ENCODE assay signal across 8 cellular contexts in genomic region chr2:232365621-232366321, GRCh38. TPM values are rescaled to one million over a fixed set of nuclear protein-coding genes. Genes with fewer than 3 reads are reported as not detected.
DNase-seq lines count a peak whose midpoint lies in the region; ATAC-seq, FAIRE-seq and TF ChIP-seq lines count a peak whose summit lies in the region.

No MANE protein-coding gene starts in this region.

- H3K4me1 ChIP-seq in Peyer's patch (no peaks in the 10 kb centered on the region), fibroblast of lung (ENCODE audit: control insufficient read depth, extremely low read depth, insufficient read depth, low read length) (no peaks in the 10 kb centered on the region), sigmoid colon (peaks cover 0 to 6% (median 0%) of the 10 kb centered on the region in 4 donors)

- H3K36me3 ChIP-seq in Peyer's patch (no peaks in the 10 kb centered on the region), fibroblast of lung (ENCODE audit: control insufficient read depth, insufficient read depth, low read length) (no peaks in the 10 kb centered on the region), sigmoid colon (no peaks in the 10 kb centered on the region)

- no peak overlapping the region for H3K4me2 ChIP-seq in fibroblast of lung (ENCODE audit: extremely low read depth, insufficient read depth, low read length)

- H3K27me3 ChIP-seq in Peyer's patch: no peaks in the 10 kb centered on the region
- H3K27me3 ChIP-seq in fibroblast of lung (ENCODE audit: control insufficient read depth, insufficient read depth, low read length): no peaks in the 10 kb centered on the region
- H3K27me3 ChIP-seq in sigmoid colon: peaks cover 0 to 4% (median 0%) of the 10 kb centered on the region in 3 donors

- no peaks in the 10 kb centered on the region for H3K79me2 ChIP-seq in fibroblast of lung (ENCODE audit: control insufficient read depth, insufficient read depth, low read length)

- TF ChIP-seq POLR2A in GM12891 (IDR thresholded peaks at IDR 0.05; ENCODE audit: low read depth, low read length): no peak
- TF ChIP-seq POLR2A in Peyer's patch (IDR thresholded peaks at IDR 0.05): no peak
- TF ChIP-seq POLR2A in sigmoid colon (IDR thresholded peaks at IDR 0.05): no peak

- peak in 4 of 6 experiments; percentile 7 to 54 (median 48) for TF ChIP-seq CTCF in Peyer's patch (IDR thresholded peaks at IDR 0.05)
- peak; percentile 15 to 46 for TF ChIP-seq CTCF in fibroblast of lung (conservative IDR thresholded peaks at IDR 0.05 in 1 of 2, IDR thresholded peaks at IDR 0.05 in 1 of 2; ENCODE audit: low read depth in 1 of 2, low read length in 2 of 2)
- TF ChIP-seq CTCF in sigmoid colon (IDR thresholded peaks at IDR 0.05): no peak

- TF ChIP-seq EP300 in sigmoid colon (IDR thresholded peaks at IDR 0.05): no peak

- no peak overlapping the region for H2AFZ ChIP-seq in fibroblast of lung (ENCODE audit: low read length)

- H4K20me1 ChIP-seq in fibroblast of lung (ENCODE audit: control insufficient read depth, extremely low read depth, insufficient read depth, low read length): no peaks in the 10 kb centered on the region

- FAIRE-seq in GM12891 (lab: Jason Lieb, UNC): peak; percentile 65

- H3K9ac ChIP-seq in fibroblast of lung (ENCODE audit: insufficient read depth, low read length): no peak overlapping the region

- ATAC-seq in GM19397 (IDR thresholded peaks at IDR 0.05; ENCODE audit: unreplicated experiment): no peak

- intact Hi-C loops in sigmoid colon (cut with DNase I): no loop called here

- H3K9me3 ChIP-seq in Peyer's patch (no peaks in the 10 kb centered on the region), fibroblast of lung (ENCODE audit: control insufficient read depth, insufficient read depth, low read depth, low read length) (no peaks in the 10 kb centered on the region), sigmoid colon (no peaks in the 10 kb centered on the region)

- in situ Hi-C loops in ACHN (cut with HindIII; ENCODE audit: low pct_ligation_motif_present, low pct_unique_long_range_greater_than_20kb, low sequenced_read_pairs): no loop called here

- H3K27ac ChIP-seq in Peyer's patch (no peak overlapping the region), fibroblast of lung (ENCODE audit: insufficient read depth, low read length) (no peak overlapping the region), sigmoid colon (no peak overlapping the region)

- peak; percentile 69 for DNase-seq in ACHN
- DNase-seq in GM12891 (ENCODE audit: insufficient read length, low spot score): no peak
- DNase-seq in Peyer's patch: peak in 1 of 3 donors; percentile 37
- peak in 1 of 2 donors; percentile 56 for DNase-seq in fibroblast of lung (ENCODE audit: low read depth in 2 of 2)
- peak; percentile 51 for DNase-seq in sigmoid colon
- no peak for DNase-seq in central memory CD4-positive, alpha-beta T cell
- DNase-seq in cerebellum (ENCODE audit: low spot score): no peak

- WGBS in sigmoid colon, 2 donors: 67 to 74% methylated on average over 20 of the region's 20 CpGs

- H3K4me3 ChIP-seq in Peyer's patch (no peak overlapping the region), fibroblast of lung (replicated peaks in 1 of 4; ENCODE audit: control extremely low read depth in 1 of 4, insufficient read depth in 1 of 4, low read depth in 3 of 4, low read length in 4 of 4) (no peak overlapping the region), sigmoid colon (no peak overlapping the region)

TF ChIP-seq in GM12891, 5 proteins besides CTCF, POLR2A, EP300 and RAD21:
- TF ChIP-seq PAX5 (IDR thresholded peaks at IDR 0.05; ENCODE audit: insufficient read depth, low read length, severe bottlenecking): no peak
- no peak for TF ChIP-seq TAF1 (IDR thresholded peaks at IDR 0.05; ENCODE audit: low read depth, low read length)
- TF ChIP-seq SPI1 (IDR thresholded peaks at IDR 0.05; ENCODE audit: low read depth, low read length): no peak
- TF ChIP-seq POU2F2 (IDR thresholded peaks at IDR 0.05; ENCODE audit: low read depth, low read length): no peak
- TF ChIP-seq POLR2AphosphoS5 (IDR thresholded peaks at IDR 0.05; ENCODE audit: low read depth, low read length): no peak

RNA-seq across cellular contexts. Expression of gene ALPP, which starts 12.8 kb away (rescaled TPM):
- 0.04 TPM for polyA plus RNA-seq in GM12891 (2012; ENCODE audit: low read depth, missing spikeins)
- not detected for total RNA-seq in Peyer's patch
- not detected in 2 replicates for total RNA-seq in fibroblast of lung
- polyA plus RNA-seq in fibroblast of lung: not detected in 2 replicates
- not detected in 2 replicates for polyA plus RNA-seq in fibroblast of lung (2012)
- not detected in 2 replicates for polyA minus RNA-seq in fibroblast of lung (ENCODE audit: low replicate concordance)
- not detected for total RNA-seq in sigmoid colon
- polyA plus RNA-seq in sigmoid colon: under 1 TPM in 1 of 3 donors, not detected in 2; 0.03 TPM
- not detected for total RNA-seq in cerebellum

RNA-seq across cellular contexts. Expression of gene ALPG, which starts 40.9 kb away (rescaled TPM):
- polyA plus RNA-seq in GM12891 (2012; ENCODE audit: low read depth, missing spikeins): 0.04 TPM
- total RNA-seq in Peyer's patch (not detected), fibroblast of lung (not detected in 2 replicates), sigmoid colon (not detected), cerebellum (not detected)
- polyA plus RNA-seq in fibroblast of lung (not detected in 2 replicates), sigmoid colon (under 1 TPM in 1 of 3 donors, not detected in 2; 0.10 TPM)
- not detected in 2 replicates for polyA plus RNA-seq in fibroblast of lung (2012)
- polyA minus RNA-seq in fibroblast of lung (ENCODE audit: low replicate concordance): not detected in 2 replicates

Comparison
In these comparisons a context has a peak if more than half of its experiments do, and no peak if none do; other contexts are left out.
1. DNase-seq: peak in ACHN (single experiment) and sigmoid colon (single experiment); none in GM12891 (single experiment), central memory CD4-positive, alpha-beta T cell (single experiment) and cerebellum (single experiment).
2. CTCF ChIP-seq: peak in Peyer's patch (4 of 6) and fibroblast of lung (2 of 2); none in sigmoid colon (0 of 4).